10 cellular contexts compared by ENCODE assay signal in the genomic region with DNA sequence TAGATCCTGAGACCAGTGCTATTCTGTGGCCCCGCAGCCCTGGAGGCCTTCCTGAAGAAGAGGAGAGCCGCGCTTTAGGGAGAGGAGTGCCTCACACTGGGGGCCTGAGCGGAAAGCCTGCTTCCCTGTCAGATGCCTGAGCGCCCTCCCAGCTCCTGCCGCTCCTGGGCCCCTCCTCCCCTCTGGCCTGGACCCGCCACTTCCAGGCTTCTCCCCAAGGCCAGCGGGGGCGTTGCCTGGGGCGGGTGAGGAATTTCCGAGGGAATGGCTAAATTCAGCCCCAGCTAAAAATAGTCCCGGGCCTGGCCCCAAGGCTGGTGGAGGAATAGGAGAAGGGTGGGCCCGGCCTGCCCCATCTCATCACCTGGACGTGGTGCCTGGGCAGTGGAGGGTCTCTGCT. TPM values are rescaled to one million over a fixed set of nuclear protein-coding genes. Genes with fewer than 3 reads are reported as not detected.
DNase-seq lines count a peak whose midpoint lies in the region; ATAC-seq, FAIRE-seq and TF ChIP-seq lines count a peak whose summit lies in the region.
"Had no signal": no experiment of that assay in that cellular context is flagged by ENCODE, and none has a peak within 500 bp of the region (broad histone marks: within the 10 kb centered on the region; RNA-seq: fewer than 3 reads in every experiment).

No MANE protein-coding gene starts in this region.

- H3K4me1 ChIP-seq in pancreas = no peaks in the 10 kb centered on the region

- DNase-seq in BJ (ENCODE audit: low read depth) (no peak), amniotic epithelial cell (ENCODE audit: low read depth) (peak; percentile 67), left cardiac atrium (peak; percentile 87), pancreas (peak in 2 of 6 donors; percentile 53 to 64), GM19240 (ENCODE audit: insufficient read length, low spot score) (no peak), NCI-H187 treated with DMSO at 0.1 percent for 48 hours (lab: John Stamatoyannopoulos, UW) (no peak)
- no peak for DNase-seq in stimulated activated CD4-positive, alpha-beta T cell treated with anti-CD3 and anti-CD28 coated beads, Interleukin-2, amount 100 ng/mL, for 24 hours
- DNase-seq: DMS153; effector CD8-positive, alpha-beta T cell had no signal

- POLR2A ChIA-PET in BJ (lab: Charles Lee) = interaction anchor here (0.6 to 1.6 kb wide), 5 partner anchors 9 to 26 kb away, joined by 3 to 11 read pairs (median 5); a partner anchor contains a TSS

- H3K4me3 ChIP-seq in BJ (ENCODE audit: low read depth, low read length) (no peak overlapping the region), pancreas (no peak overlapping the region)

- ATAC-seq in left cardiac atrium (peak; percentile 72 to 82), pancreas (peak; percentile 17 to 61 (median 56)), HG03354 (IDR thresholded peaks at IDR 0.05; ENCODE audit: poor library complexity, severe bottlenecking, unreplicated experiment) (no peak)

- WGBS in pancreas, 2 donors = 44 to 55% methylated on average over 14 of the region's 14 CpGs

- H3K36me3 ChIP-seq in BJ (ENCODE audit: control insufficient read depth, insufficient read depth, low read length) (peaks cover 12% of the 10 kb centered on the region), pancreas (no peaks in the 10 kb centered on the region)

- TF ChIP-seq CTCF in BJ (IDR thresholded peaks at IDR 0.05; ENCODE audit: insufficient read depth, low read depth, low read length) (0 out of 2 replicates have a peak, but pooled peaks have one; percentile 6), pancreas (IDR thresholded peaks at IDR 0.05) (no peak)

- no peaks in the 10 kb centered on the region for H3K9me3 ChIP-seq in pancreas

- no peak for FAIRE-seq in pancreas (lab: Jason Lieb, UNC)

- H3K27me3 ChIP-seq in BJ (ENCODE audit: control insufficient read depth, insufficient read depth, low read length) (no peaks in the 10 kb centered on the region), pancreas (no peaks in the 10 kb centered on the region)

- CTCF ChIA-PET in BJ (lab: Yijun Ruan, JAX) = interaction anchor here (0.9 to 8.3 kb wide), 5 partner anchors 10 to 155 kb away, joined by 3 to 79 read pairs (median 13); a partner anchor contains a TSS

- H3K27ac ChIP-seq in pancreas = peak overlapping the region in 1 of 4 donors; percentile 31

- intact Hi-C loops in left cardiac atrium (cut with DNase I) = no loop called here
- intact Hi-C loops in pancreas (cut with DNase I) = no loop called here

RNA-seq across cellular contexts. Expression of a gene that starts 15.4 kb away (rescaled TPM):
- polyA plus RNA-seq in BJ (2011; rRNA removed) = 50.3 and 85.7 TPM in 2 replicates
- 92.9 and 102 TPM in 2 replicates for polyA minus RNA-seq in BJ (2011; rRNA and poly(A)+ RNA removed)
- 10 to 100 TPM; 42.2 to 53.2 TPM for total RNA-seq in left cardiac atrium
- 10 to 100 TPM in 2 of 6 donors, 1 to 10 TPM in 4; 7.0 to 21.1 (median 9.8) TPM for total RNA-seq in pancreas
- polyA plus RNA-seq in pancreas = 10 to 100 TPM; 21.8 to 24.0 TPM

RNA-seq across cellular contexts. Expression of a gene that starts 51.3 kb away (rescaled TPM):
- polyA plus RNA-seq in BJ (2011; rRNA removed) (0.56 and 1.5 TPM in 2 replicates), pancreas (under 1 TPM; 0.49 to 0.99 TPM)
- polyA minus RNA-seq in BJ (2011; rRNA and poly(A)+ RNA removed) = 0.46 and 0.90 TPM in 2 replicates
- total RNA-seq in left cardiac atrium (1 to 10 TPM; 2.0 to 4.4 TPM), pancreas (1 to 10 TPM in 2 of 6 donors, under 1 TPM in 3, not detected in 1; 0.24 to 4.1 (median 0.98) TPM)

RNA-seq across cellular contexts. Expression of a gene that starts 52.7 kb away (rescaled TPM):
- polyA plus RNA-seq in BJ (2011; rRNA removed) (2.4 and 3.7 TPM in 2 replicates), pancreas (under 1 TPM; 0.59 to 0.91 TPM)
- polyA minus RNA-seq in BJ (2011; rRNA and poly(A)+ RNA removed) = 2.4 and 2.9 TPM in 2 replicates
- total RNA-seq in left cardiac atrium (1 to 10 TPM; 4.3 to 8.3 TPM), pancreas (1 to 10 TPM in 2 of 6 donors, under 1 TPM in 4; 0.23 to 4.7 (median 0.75) TPM)

Comparison
In these comparisons a context has a peak if more than half of its experiments do, and no peak if none do; other contexts are left out.
1. DNase-seq: peak in amniotic epithelial cell (single experiment) and left cardiac atrium (single experiment); none in BJ (single experiment), GM19240 (single experiment), NCI-H187 treated with DMSO at 0.1 percent for 48 hours (single experiment) and stimulated activated CD4-positive, alpha-beta T cell treated with anti-CD3 and anti-CD28 coated beads, Interleukin-2, amount 100 ng/mL, for 24 hours (0 of 2).